ENCODE assay signal across 1 cellular context in the genomic region with DNA sequence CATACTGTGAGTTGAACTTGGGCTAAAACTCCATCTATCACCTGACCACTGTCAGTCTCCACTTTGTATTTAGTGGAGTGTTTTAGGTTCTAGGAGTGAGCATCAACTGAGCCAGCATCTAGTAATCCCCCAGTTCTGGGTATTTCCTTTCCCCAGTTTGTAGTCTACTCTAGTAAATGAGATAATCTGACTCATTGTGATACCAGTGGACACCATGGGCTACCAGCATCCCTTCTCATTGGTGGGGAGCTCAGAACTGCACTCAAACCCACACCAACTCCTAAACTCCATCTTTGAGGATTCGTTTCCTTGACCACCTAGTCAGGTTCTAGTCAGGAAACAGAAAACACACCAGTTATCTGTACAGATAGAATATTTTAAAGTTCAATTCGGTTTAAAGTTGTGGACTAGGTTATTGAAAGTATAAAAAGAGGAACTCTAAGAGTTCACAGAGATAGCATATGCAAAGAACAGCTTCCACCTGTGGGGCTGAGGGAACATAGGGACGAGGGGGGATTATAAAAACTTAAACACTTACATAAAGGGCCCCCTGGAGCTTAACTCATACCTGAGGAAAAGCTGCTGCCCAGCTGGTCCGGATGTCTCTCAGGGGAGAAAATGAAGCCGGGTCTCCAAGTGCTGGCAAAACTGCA.
TF ChIP-seq lines count a peak whose summit lies in the region.

No MANE protein-coding gene starts in this region.

TF ChIP-seq in A549, 52 proteins besides CTCF, POLR2A, EP300 and RAD21 (continued from another document):
- TF ChIP-seq, protein P1, sequence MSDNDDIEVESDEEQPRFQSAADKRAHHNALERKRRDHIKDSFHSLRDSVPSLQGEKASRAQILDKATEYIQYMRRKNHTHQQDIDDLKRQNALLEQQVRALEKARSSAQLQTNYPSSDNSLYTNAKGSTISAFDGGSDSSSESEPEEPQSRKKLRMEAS (IDR thresholded peaks at IDR 0.05), result no peak
- TF ChIP-seq RFX5 (IDR thresholded peaks at IDR 0.05) (no peak), RCOR1 (IDR thresholded peaks at IDR 0.05; ENCODE audit: low read depth, low read length) (no peak), ZSCAN20 (CRISPR knock-in tag; IDR thresholded peaks at IDR 0.05) (no peak)
- TF ChIP-seq, protein P2, sequence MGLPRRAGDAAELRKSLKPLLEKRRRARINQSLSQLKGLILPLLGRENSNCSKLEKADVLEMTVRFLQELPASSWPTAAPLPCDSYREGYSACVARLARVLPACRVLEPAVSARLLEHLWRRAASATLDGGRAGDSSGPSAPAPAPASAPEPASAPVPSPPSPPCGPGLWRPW (IDR thresholded peaks at IDR 0.05), result no peak
TF ChIP-seq in A549: peak in this region for 0.
